ENCODE assay signal across 1 cellular context in the genomic region with DNA sequence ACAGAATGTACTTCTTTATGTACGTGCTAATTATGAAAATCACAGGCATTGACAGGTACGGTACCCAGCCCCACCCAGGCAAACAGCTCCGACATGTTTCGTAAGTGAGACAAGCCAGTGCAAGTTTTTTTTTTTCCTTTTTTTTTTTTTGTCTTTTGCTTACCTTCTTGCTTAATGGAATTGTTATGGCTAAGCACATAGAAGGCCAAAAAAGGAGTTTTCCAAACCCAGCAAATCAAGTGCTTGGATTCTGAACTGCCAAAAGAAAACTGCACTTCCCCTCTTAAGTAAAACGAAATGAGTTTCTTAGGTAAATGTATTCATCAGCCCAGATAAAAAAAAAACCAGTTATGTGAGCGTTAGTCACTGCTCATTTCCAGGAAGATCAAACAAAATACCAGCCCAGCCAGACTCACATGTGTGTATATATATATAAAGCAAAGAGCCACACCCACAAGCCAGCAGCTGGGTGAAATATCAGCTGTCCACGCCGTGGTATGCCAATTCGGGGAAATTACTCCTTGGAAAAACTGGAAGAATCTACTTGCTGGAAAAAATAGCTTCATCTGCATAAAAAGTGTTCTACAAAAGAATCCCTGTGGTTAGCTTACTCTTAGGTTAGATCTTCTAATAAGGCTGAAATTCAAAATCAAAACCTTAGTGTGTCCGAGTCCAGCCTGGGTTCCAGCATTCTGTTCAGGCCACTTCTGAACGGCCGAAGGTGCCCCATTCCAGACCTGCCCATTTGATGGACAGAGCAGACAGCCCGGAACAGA.
TF ChIP-seq lines count a peak whose summit lies in the region.

No MANE protein-coding gene starts in this region.

TF ChIP-seq in HEK293, 187 proteins besides CTCF, POLR2A, EP300 and RAD21 (continued from another document):
- TF ChIP-seq, protein P1, sequence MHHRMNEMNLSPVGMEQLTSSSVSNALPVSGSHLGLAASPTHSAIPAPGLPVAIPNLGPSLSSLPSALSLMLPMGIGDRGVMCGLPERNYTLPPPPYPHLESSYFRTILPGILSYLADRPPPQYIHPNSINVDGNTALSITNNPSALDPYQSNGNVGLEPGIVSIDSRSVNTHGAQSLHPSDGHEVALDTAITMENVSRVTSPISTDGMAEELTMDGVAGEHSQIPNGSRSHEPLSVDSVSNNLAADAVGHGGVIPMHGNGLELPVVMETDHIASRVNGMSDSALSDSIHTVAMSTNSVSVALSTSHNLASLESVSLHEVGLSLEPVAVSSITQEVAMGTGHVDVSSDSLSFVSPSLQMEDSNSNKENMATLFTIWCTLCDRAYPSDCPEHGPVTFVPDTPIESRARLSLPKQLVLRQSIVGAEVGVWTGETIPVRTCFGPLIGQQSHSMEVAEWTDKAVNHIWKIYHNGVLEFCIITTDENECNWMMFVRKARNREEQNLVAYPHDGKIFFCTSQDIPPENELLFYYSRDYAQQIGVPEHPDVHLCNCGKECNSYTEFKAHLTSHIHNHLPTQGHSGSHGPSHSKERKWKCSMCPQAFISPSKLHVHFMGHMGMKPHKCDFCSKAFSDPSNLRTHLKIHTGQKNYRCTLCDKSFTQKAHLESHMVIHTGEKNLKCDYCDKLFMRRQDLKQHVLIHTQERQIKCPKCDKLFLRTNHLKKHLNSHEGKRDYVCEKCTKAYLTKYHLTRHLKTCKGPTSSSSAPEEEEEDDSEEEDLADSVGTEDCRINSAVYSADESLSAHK (tag by site-specific recombination; IDR thresholded peaks at IDR 0.05), result peak; percentile 18; the same call in 1 of the 2 replicates
- peak; percentile 96 for TF ChIP-seq KLF10 (tag by site-specific recombination; IDR thresholded peaks at IDR 0.05)
- TF ChIP-seq, protein P2, sequence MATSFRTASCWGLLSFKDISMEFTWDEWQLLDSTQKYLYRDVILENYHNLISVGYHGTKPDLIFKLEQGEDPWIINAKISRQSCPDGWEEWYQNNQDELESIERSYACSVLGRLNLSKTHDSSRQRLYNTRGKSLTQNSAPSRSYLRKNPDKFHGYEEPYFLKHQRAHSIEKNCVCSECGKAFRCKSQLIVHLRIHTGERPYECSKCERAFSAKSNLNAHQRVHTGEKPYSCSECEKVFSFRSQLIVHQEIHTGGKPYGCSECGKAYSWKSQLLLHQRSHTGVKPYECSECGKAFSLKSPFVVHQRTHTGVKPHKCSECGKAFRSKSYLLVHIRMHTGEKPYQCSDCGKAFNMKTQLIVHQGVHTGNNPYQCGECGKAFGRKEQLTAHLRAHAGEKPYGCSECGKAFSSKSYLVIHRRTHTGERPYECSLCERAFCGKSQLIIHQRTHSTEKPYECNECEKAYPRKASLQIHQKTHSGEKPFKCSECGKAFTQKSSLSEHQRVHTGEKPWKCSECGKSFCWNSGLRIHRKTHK (tag by site-specific recombination; IDR thresholded peaks at IDR 0.05), result no peak
- TF ChIP-seq, protein P3, sequence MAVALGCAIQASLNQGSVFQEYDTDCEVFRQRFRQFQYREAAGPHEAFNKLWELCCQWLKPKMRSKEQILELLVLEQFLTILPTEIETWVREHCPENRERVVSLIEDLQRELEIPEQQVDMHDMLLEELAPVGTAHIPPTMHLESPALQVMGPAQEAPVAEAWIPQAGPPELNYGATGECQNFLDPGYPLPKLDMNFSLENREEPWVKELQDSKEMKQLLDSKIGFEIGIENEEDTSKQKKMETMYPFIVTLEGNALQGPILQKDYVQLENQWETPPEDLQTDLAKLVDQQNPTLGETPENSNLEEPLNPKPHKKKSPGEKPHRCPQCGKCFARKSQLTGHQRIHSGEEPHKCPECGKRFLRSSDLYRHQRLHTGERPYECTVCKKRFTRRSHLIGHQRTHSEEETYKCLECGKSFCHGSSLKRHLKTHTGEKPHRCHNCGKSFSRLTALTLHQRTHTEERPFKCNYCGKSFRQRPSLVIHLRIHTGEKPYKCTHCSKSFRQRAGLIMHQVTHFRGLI (tag by site-specific recombination; IDR thresholded peaks at IDR 0.05), result peak; percentile 43; the same call in 1 of the 2 replicates
- TF ChIP-seq ZNF629 (tag by site-specific recombination; IDR thresholded peaks at IDR 0.05), result peak; percentile 31
- TF ChIP-seq, protein P4, sequence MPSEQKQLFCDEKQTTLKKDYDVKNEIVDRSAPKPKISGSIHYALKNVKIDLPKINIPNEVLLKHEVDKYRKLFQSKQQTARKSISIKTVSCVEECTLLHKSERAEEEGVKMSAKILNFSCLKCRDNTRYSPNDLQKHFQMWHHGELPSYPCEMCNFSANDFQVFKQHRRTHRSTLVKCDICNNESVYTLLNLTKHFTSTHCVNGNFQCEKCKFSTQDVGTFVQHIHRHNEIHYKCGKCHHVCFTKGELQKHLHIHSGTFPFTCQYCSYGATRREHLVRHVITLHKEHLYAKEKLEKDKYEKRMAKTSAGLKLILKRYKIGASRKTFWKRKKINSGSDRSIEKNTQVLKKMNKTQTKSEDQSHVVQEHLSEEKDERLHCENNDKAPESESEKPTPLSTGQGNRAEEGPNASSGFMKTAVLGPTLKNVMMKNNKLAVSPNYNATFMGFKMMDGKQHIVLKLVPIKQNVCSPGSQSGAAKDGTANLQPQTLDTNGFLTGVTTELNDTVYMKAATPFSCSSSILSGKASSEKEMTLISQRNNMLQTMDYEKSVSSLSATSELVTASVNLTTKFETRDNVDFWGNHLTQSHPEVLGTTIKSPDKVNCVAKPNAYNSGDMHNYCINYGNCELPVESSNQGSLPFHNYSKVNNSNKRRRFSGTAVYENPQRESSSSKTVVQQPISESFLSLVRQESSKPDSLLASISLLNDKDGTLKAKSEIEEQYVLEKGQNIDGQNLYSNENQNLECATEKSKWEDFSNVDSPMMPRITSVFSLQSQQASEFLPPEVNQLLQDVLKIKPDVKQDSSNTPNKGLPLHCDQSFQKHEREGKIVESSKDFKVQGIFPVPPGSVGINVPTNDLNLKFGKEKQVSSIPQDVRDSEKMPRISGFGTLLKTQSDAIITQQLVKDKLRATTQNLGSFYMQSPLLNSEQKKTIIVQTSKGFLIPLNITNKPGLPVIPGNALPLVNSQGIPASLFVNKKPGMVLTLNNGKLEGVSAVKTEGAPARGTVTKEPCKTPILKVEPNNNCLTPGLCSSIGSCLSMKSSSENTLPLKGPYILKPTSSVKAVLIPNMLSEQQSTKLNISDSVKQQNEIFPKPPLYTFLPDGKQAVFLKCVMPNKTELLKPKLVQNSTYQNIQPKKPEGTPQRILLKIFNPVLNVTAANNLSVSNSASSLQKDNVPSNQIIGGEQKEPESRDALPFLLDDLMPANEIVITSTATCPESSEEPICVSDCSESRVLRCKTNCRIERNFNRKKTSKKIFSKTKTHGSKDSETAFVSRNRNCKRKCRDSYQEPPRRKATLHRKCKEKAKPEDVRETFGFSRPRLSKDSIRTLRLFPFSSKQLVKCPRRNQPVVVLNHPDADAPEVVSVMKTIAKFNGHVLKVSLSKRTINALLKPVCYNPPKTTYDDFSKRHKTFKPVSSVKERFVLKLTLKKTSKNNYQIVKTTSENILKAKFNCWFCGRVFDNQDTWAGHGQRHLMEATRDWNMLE (tag by site-specific recombination; conservative IDR thresholded peaks at IDR 0.05; ENCODE audit: low read depth), result no peak
- TF ChIP-seq HOXD13 (CRISPR knock-in tag; IDR thresholded peaks at IDR 0.05; ENCODE audit: borderline replicate concordance), result no peak
TF ChIP-seq in HEK293: peak in this region for 13.
